Comparison of ENCODE assay signal across 2 cellular contexts in genomic region chr12:48781750-48782456, GRCh38.
TF ChIP-seq lines count a peak whose summit lies in the region.

No MANE protein-coding gene starts in this region.

TF ChIP-seq in HepG2, 621 proteins besides CTCF, POLR2A, EP300 and RAD21:
- TF ChIP-seq SALL1 (CRISPR knock-in tag; IDR thresholded peaks at IDR 0.05), result no peak
- TF ChIP-seq ZNF383 (CRISPR knock-in tag; IDR thresholded peaks at IDR 0.05; ENCODE audit: borderline replicate concordance), result no peak
- TF ChIP-seq ZKSCAN5 (CRISPR knock-in tag; IDR thresholded peaks at IDR 0.05), result no peak
- no peak for TF ChIP-seq MYPOP (CRISPR knock-in tag; IDR thresholded peaks at IDR 0.05)
- TF ChIP-seq ELF4 (CRISPR knock-in tag; IDR thresholded peaks at IDR 0.05; ENCODE audit: borderline replicate concordance), result no peak
- TF ChIP-seq ZNF280D (CRISPR knock-in tag; IDR thresholded peaks at IDR 0.05), result no peak
- no peak for TF ChIP-seq RORA (CRISPR knock-in tag; IDR thresholded peaks at IDR 0.05)
- no peak for TF ChIP-seq TMF1 (CRISPR knock-in tag; IDR thresholded peaks at IDR 0.05; ENCODE audit: low read depth)
- no peak for TF ChIP-seq ZNF432 (CRISPR knock-in tag; IDR thresholded peaks at IDR 0.05; ENCODE audit: borderline replicate concordance)
- TF ChIP-seq GLI4 (CRISPR knock-in tag; IDR thresholded peaks at IDR 0.05; ENCODE audit: borderline replicate concordance), result no peak
- TF ChIP-seq ZFP91 (CRISPR knock-in tag; IDR thresholded peaks at IDR 0.05; ENCODE audit: borderline replicate concordance), result no peak
- no peak for TF ChIP-seq PTBP1 (IDR thresholded peaks at IDR 0.05; ENCODE audit: low read depth, low read length, poor library complexity, severe bottlenecking)
- no peak for TF ChIP-seq ISL2 (CRISPR knock-in tag; IDR thresholded peaks at IDR 0.05)
- no peak for TF ChIP-seq NONO (IDR thresholded peaks at IDR 0.05)
- no peak for TF ChIP-seq NONO (CRISPR knock-in tag; conservative IDR thresholded peaks at IDR 0.05)
- TF ChIP-seq ZNF431 (CRISPR knock-in tag; IDR thresholded peaks at IDR 0.05; ENCODE audit: borderline replicate concordance, low read depth), result no peak
- TF ChIP-seq ZNF616 (CRISPR knock-in tag; IDR thresholded peaks at IDR 0.05; ENCODE audit: low read depth), result no peak
- TF ChIP-seq ZNF512B (CRISPR knock-in tag; IDR thresholded peaks at IDR 0.05; ENCODE audit: borderline replicate concordance), result no peak

TF ChIP-seq in K562, 482 proteins besides CTCF, POLR2A, EP300 and RAD21:
- TF ChIP-seq BCLAF1 (IDR thresholded peaks at IDR 0.05; ENCODE audit: borderline replicate concordance in 1 of 2, control insufficient read depth in 1 of 2, low read depth in 2 of 2, low read length in 1 of 2), result no peak
- no peak for TF ChIP-seq CXXC5 (CRISPR knock-in tag; IDR thresholded peaks at IDR 0.05)
- TF ChIP-seq TCF15 (CRISPR knock-in tag; IDR thresholded peaks at IDR 0.05), result no peak
- no peak for TF ChIP-seq BRCA1 (IDR thresholded peaks at IDR 0.05)
- TF ChIP-seq BRCA1 (CRISPR knock-in tag; IDR thresholded peaks at IDR 0.05), result no peak
- TF ChIP-seq SAFB (IDR thresholded peaks at IDR 0.05; ENCODE audit: borderline replicate concordance, low read depth, low read length), result no peak
- TF ChIP-seq NR4A1 (CRISPR knock-in tag; IDR thresholded peaks at IDR 0.05), result no peak
- TF ChIP-seq NR4A1 (tag; IDR thresholded peaks at IDR 0.05), result no peak
- TF ChIP-seq ZC3H11A (IDR thresholded peaks at IDR 0.05; ENCODE audit: low read depth, low read length), result no peak
- no peak for TF ChIP-seq SUPT5H (IDR thresholded peaks at IDR 0.05)
- TF ChIP-seq ATF3 (IDR thresholded peaks at IDR 0.05), result no peak
- no peak for TF ChIP-seq ATF3 (CRISPR knock-in tag; conservative IDR thresholded peaks at IDR 0.05)
- no peak for TF ChIP-seq ARID3A (IDR thresholded peaks at IDR 0.05; ENCODE audit: borderline replicate concordance, low read depth, low read length)
- no peak for TF ChIP-seq CBFA2T3 (IDR thresholded peaks at IDR 0.05)
- no peak for TF ChIP-seq EZH2 (IDR thresholded peaks at IDR 0.05; ENCODE audit: borderline replicate concordance, low read depth, low read length)
